ENCODE assay signal across 8 cellular contexts in the genomic region with DNA sequence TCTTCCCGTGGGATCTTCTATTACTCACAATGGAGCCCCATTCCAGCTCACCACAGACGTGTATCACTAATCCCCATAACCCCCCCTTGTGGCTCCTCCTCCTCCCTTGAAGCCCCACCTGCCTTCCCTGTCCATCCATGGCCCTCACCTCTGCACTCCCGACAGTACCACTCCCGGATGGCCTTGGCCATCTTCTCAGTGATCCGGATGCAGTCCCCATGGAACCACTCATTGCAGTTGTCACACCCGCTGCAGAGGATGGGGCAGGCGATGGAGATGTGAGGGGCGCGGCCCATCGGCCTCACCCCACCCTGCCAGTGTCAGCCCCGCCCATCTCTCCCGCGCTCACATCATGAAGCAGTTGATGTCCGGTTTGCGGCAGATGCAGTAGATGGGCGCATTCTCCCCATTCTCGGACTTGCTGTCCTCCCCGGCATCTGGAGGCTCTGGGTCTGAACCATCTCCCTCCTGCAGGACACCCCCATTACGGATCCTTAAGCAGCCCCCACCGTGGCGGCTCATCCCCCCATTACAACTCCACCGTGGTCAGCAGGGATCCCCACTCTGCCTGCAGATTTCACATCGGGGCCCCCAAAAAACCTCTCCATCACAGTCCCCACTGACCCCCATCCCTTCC. TPM values are rescaled to one million over a fixed set of nuclear protein-coding genes. Genes with fewer than 3 reads are reported as not detected.
DNase-seq lines count a peak whose midpoint lies in the region; ATAC-seq, FAIRE-seq and TF ChIP-seq lines count a peak whose summit lies in the region.

No MANE protein-coding gene starts in this region.

- H3K27ac ChIP-seq in OCI-LY7 (ENCODE audit: low read depth, low read length, poor library complexity, severe bottlenecking) (peak overlapping the region; percentile 47), upper lobe of right lung (peak overlapping the region; percentile 94)

- peak overlapping the region; percentile 100 for H3K4me3 ChIP-seq in OCI-LY7 (ENCODE audit: low read depth, low read length, poor library complexity, severe bottlenecking)
- peak overlapping the region; percentile 75 for H3K4me3 ChIP-seq in bronchial epithelial cell (ENCODE audit: low read depth, low read length)
- H3K4me3 ChIP-seq in upper lobe of right lung = peak overlapping the region; percentile 74

- TF ChIP-seq CTCF in OCI-LY7 (conservative IDR thresholded peaks at IDR 0.05; ENCODE audit: low read length) (no peak), bronchial epithelial cell (IDR thresholded peaks at IDR 0.05; ENCODE audit: insufficient read depth, low read length, severe bottlenecking) (no peak), upper lobe of right lung (IDR thresholded peaks at IDR 0.05) (no peak), D721Med (IDR thresholded peaks at IDR 0.05; ENCODE audit: insufficient read depth, missing control alignments) (no peak)

- peaks cover 17% of the 10 kb centered on the region for H3K79me2 ChIP-seq in OCI-LY7 (ENCODE audit: insufficient read depth, low read depth, low read length)

- POLR2A ChIA-PET in activated CD4-positive, alpha-beta T cell treated with anti-CD3 and anti-CD28 coated beads for 36 hours (lab: Charles Lee) = no interaction called here
- POLR2A ChIA-PET in OCI-LY7 (lab: Charles Lee) = no interaction called here

- H3K27me3 Mint-ChIP-seq in activated CD4-positive, alpha-beta T cell treated with anti-CD3 and anti-CD28 coated beads for 36 hours = no peaks in the 10 kb centered on the region
- no peaks in the 10 kb centered on the region for H3K27me3 Mint-ChIP-seq in memory B cell

- DNase-seq in activated CD4-positive, alpha-beta T cell treated with anti-CD3 and anti-CD28 coated beads for 36 hours = peak; percentile 65
- no peak for DNase-seq in activated CD4-positive, alpha-beta T cell treated with anti-CD3 and anti-CD28 coated beads for 1 hour
- DNase-seq in OCI-LY7 (ENCODE audit: low spot score) (peak; percentile 43), bronchial epithelial cell (ENCODE audit: low read depth) (peak; percentile 51), memory B cell (ENCODE audit: low spot score in 2 of 2) (no peak), upper lobe of right lung (peak; percentile 64), D721Med (ENCODE audit: insufficient read length, low spot score) (no peak)

- H3K4me1 Mint-ChIP-seq in activated CD4-positive, alpha-beta T cell treated with anti-CD3 and anti-CD28 coated beads for 36 hours = peaks cover 26% of the 10 kb centered on the region
- peaks cover 22% of the 10 kb centered on the region for H3K4me1 Mint-ChIP-seq in memory B cell

- H3K27me3 ChIP-seq in bronchial epithelial cell (ENCODE audit: control insufficient read depth, insufficient read depth, low read length) = no peaks in the 10 kb centered on the region
- no peaks in the 10 kb centered on the region for H3K27me3 ChIP-seq in upper lobe of right lung

- peak overlapping the region; percentile 97 for H3K27ac Mint-ChIP-seq in activated CD4-positive, alpha-beta T cell treated with anti-CD3 and anti-CD28 coated beads for 36 hours
- peak overlapping the region; percentile 85 for H3K27ac Mint-ChIP-seq in memory B cell

- no TSS peak for BruUV-seq in OCI-LY7 (replicated peaks; lab: Mats Ljungman, UMichigan)

- FAIRE-seq in bronchial epithelial cell (lab: Jason Lieb, UNC) (no peak), D721Med (lab: Jason Lieb, UNC) (no peak)

- peaks cover 50% of the 10 kb centered on the region for H3K36me3 Mint-ChIP-seq in activated CD4-positive, alpha-beta T cell treated with anti-CD3 and anti-CD28 coated beads for 36 hours (ENCODE audit: low read depth)
- H3K36me3 Mint-ChIP-seq in memory B cell = peaks cover 41% of the 10 kb centered on the region

- H3K36me3 ChIP-seq in OCI-LY7 (ENCODE audit: insufficient read depth, low read length) (peaks cover 40% of the 10 kb centered on the region), bronchial epithelial cell (ENCODE audit: control insufficient read depth, insufficient read depth, low read length) (peaks cover 20% of the 10 kb centered on the region), upper lobe of right lung (peaks cover 21% of the 10 kb centered on the region)

- CTCF ChIA-PET in activated CD4-positive, alpha-beta T cell treated with anti-CD3 and anti-CD28 coated beads for 36 hours (lab: Charles Lee) = no interaction called here
- CTCF ChIA-PET in OCI-LY7 (lab: Charles Lee; ENCODE audit: unreplicated experiment) = no interaction called here

- peak overlapping the region; percentile 92 for H3K4me3 Mint-ChIP-seq in activated CD4-positive, alpha-beta T cell treated with anti-CD3 and anti-CD28 coated beads for 36 hours
- H3K4me3 Mint-ChIP-seq in memory B cell = peak overlapping the region; percentile 97

- H3K9me3 Mint-ChIP-seq in activated CD4-positive, alpha-beta T cell treated with anti-CD3 and anti-CD28 coated beads for 36 hours (ENCODE audit: low read depth) = no peaks in the 10 kb centered on the region
- H3K9me3 Mint-ChIP-seq in memory B cell = peaks cover 2% of the 10 kb centered on the region

- intact Hi-C loops in activated CD4-positive, alpha-beta T cell treated with anti-CD3 and anti-CD28 coated beads for 36 hours (cut with DNase I, micrococcal nuclease) = loop anchor here (1.0 to 10.0 kb wide), 12 partner anchors 20 to 1332 kb away; a partner anchor contains a TSS
- intact Hi-C loops in OCI-LY7 (cut with micrococcal nuclease; ENCODE audit: unreplicated experiment) (loop anchor here (1.0 to 2.0 kb wide), 3 partner anchors 20 to 70 kb away; no protein-coding TSS in a partner anchor), upper lobe of right lung (cut with DNase I) (no loop called here)

- no peaks in the 10 kb centered on the region for H3K9me2 ChIP-seq in OCI-LY7 (ENCODE audit: insufficient read depth, low read length)

- H4K20me1 ChIP-seq in OCI-LY7 (ENCODE audit: insufficient read depth, low read length) = no peaks in the 10 kb centered on the region

- H2AFZ ChIP-seq in OCI-LY7 (ENCODE audit: low read length) = no peak overlapping the region

- peak overlapping the region; percentile 72 for H3K4me2 ChIP-seq in OCI-LY7 (ENCODE audit: low read length)

- H3K9me3 ChIP-seq in OCI-LY7 (ENCODE audit: low read length) (no peaks in the 10 kb centered on the region), upper lobe of right lung (no peaks in the 10 kb centered on the region)

- peaks cover 6% of the 10 kb centered on the region for H3K4me1 ChIP-seq in OCI-LY7 (ENCODE audit: insufficient read depth, low read length, poor library complexity, severe bottlenecking)
- H3K4me1 ChIP-seq in upper lobe of right lung = peaks cover 13% of the 10 kb centered on the region

- ATAC-seq in activated CD4-positive, alpha-beta T cell treated with anti-CD3 and anti-CD28 coated beads for 36 hours = no peak
- ATAC-seq in memory B cell (ENCODE audit: low read depth) = no peak
- no peak for ATAC-seq in upper lobe of right lung
- ATAC-seq in GM19351 (IDR thresholded peaks at IDR 0.05; ENCODE audit: unreplicated experiment) = no peak

RNA-seq across cellular contexts. Expression of a gene that starts 1.0 kb away (rescaled TPM):
- total RNA-seq in activated CD4-positive, alpha-beta T cell treated with anti-CD3 and anti-CD28 coated beads for 36 hours = 10 to 100 TPM; 68.6 to 80.0 TPM
- 54.4 and 61.7 TPM in 2 replicates for total RNA-seq in OCI-LY7 (2014; rRNA removed; shearing (Covaris generic))
- total RNA-seq in OCI-LY7 (2022) (79.1 and 97.4 TPM in 2 replicates), bronchial epithelial cell (32.6 and 40.1 TPM in 2 replicates), upper lobe of right lung (75.9 TPM)

RNA-seq across cellular contexts. Expression of a gene that starts 5.2 kb away (rescaled TPM):
- total RNA-seq in activated CD4-positive, alpha-beta T cell treated with anti-CD3 and anti-CD28 coated beads for 36 hours = 10 to 100 TPM; 62.2 to 70.5 TPM
- total RNA-seq in OCI-LY7 (2014; rRNA removed; shearing (Covaris generic)) = 39.8 and 42.2 TPM in 2 replicates
- total RNA-seq in OCI-LY7 (2022) (44.1 and 47.3 TPM in 2 replicates), bronchial epithelial cell (127 and 221 TPM in 2 replicates), upper lobe of right lung (56.3 TPM)

RNA-seq across cellular contexts. Expression of a gene that starts 20.2 kb away (rescaled TPM):
- total RNA-seq in activated CD4-positive, alpha-beta T cell treated with anti-CD3 and anti-CD28 coated beads for 36 hours = under 1 TPM; 0.37 to 0.44 TPM
- 0.57 TPM in 1 of 2 replicates, not detected in the other for total RNA-seq in OCI-LY7 (2014; rRNA removed; shearing (Covaris generic))
- total RNA-seq in OCI-LY7 (2022) (0.52 and 0.86 TPM in 2 replicates), bronchial epithelial cell (0.26 and 1.3 TPM in 2 replicates), upper lobe of right lung (not detected)

Comparison
In these comparisons a context has a peak if more than half of its experiments do, and no peak if none do; other contexts are left out.
1. DNase-seq: peak in activated CD4-positive, alpha-beta T cell treated with anti-CD3 and anti-CD28 coated beads for 36 hours (single experiment), OCI-LY7 (single experiment), bronchial epithelial cell (single experiment) and upper lobe of right lung (single experiment); none in activated CD4-positive, alpha-beta T cell treated with anti-CD3 and anti-CD28 coated beads for 1 hour (single experiment), memory B cell (0 of 2) and D721Med (single experiment).
2. Peak in every context shown above with its lines, with median percentiles within 50 percentile points of each other: H3K4me3 ChIP-seq.